ENCODE assay signal across 16 cellular contexts in the genomic region with DNA sequence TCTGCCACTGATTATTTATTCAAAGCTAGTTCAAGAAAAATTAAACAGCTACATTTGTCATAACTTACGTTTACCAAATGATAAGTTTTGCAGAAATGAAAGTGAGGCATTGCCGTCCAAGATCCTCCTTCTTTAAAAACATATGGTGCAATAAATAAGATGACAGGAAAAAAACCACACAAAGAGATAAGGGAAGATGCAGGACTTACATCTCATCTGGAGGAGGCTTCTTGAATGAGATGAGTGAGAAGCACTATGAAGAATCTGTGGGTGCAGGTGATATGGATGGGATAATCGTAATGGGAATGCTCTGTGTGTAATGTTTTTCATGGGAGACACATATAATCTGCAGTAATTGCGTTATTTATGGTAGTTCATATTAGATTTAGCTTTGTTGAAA.
"Had no signal": no experiment of that assay in that cellular context is flagged by ENCODE, and none has a peak within 500 bp of the region (broad histone marks: within the 10 kb centered on the region; RNA-seq: fewer than 3 reads in every experiment).

No MANE protein-coding gene starts in this region.

- H3K27ac ChIP-seq: ascending aorta, dorsolateral prefrontal cortex, left ventricle myocardium inferior, tibial artery, WERI-Rb-1 had no signal

- ATAC-seq: activated T-helper 17 cell treated with anti-CD3 and anti-CD28 coated beads, Interleukin-2, amount 50 U/mL, for 72 hours; esophagus mucosa; stimulated activated memory B cell treated with anti-CD40 and anti-IgM and Interleukin-4, amounts not matched to agents 10 μg/mL and 1 μg/mL and 100 μg/mL, for 72 hours had no signal

- DNase-seq: activated CD4-positive, alpha-beta T cell treated with anti-CD3 and anti-CD28 coated beads, Interleukin-2, amount 50 U/mL, for 48 hours; activated naive CD4-positive, alpha-beta T cell treated with Interleukin-2 at 50 U/mL for 16 hours; dorsolateral prefrontal cortex; left ventricle myocardium inferior; naive B cell; posterior cingulate gyrus; stimulated activated CD4-positive, alpha-beta T cell treated with anti-CD3 and anti-CD28 coated beads, Interleukin-2, amount 100 ng/mL, for 48 hours; tibial artery; WERI-Rb-1 had no signal

- FAIRE-seq: bronchial epithelial cell, keratinocyte, urothelium cell line had no signal

- H3K4me1 ChIP-seq: ascending aorta, left ventricle myocardium inferior, tibial artery had no signal

- H3K9me3 ChIP-seq: ascending aorta, left ventricle myocardium inferior, tibial artery had no signal

- H3K36me3 ChIP-seq: ascending aorta, left ventricle myocardium inferior, tibial artery, WERI-Rb-1 had no signal

- H3K27me3 ChIP-seq: ascending aorta, dorsolateral prefrontal cortex, tibial artery had no signal

- H3K4me3 ChIP-seq: ascending aorta, dorsolateral prefrontal cortex, left ventricle myocardium inferior, tibial artery had no signal
